Comparison of ENCODE assay signal across 8 cellular contexts in genomic region chr14:77025744-77026165, GRCh38. TPM values are rescaled to one million over a fixed set of nuclear protein-coding genes. Genes with fewer than 3 reads are reported as not detected.
DNase-seq lines count a peak whose midpoint lies in the region; ATAC-seq, FAIRE-seq and TF ChIP-seq lines count a peak whose summit lies in the region.

No MANE protein-coding gene starts in this region.

- CTCF ChIA-PET in SK-N-SH (lab: Yijun Ruan, JAX), result interaction anchor here (1.1 to 9.6 kb wide), 16 partner anchors 9 to 150 kb away, joined by 3 to 187 read pairs (median 6); no protein-coding TSS in a partner anchor

- no peaks in the 10 kb centered on the region for H3K9me2 ChIP-seq in SK-N-SH

- H3F3A ChIP-seq in SK-N-SH (replicated peaks; ENCODE audit: insufficient read depth), result peaks cover 41% of the 10 kb centered on the region

- DNase-seq in SK-N-SH (peak; percentile 58), adrenal gland (peak in 6 of 7 donors; percentile 31 to 67 (median 48)), kidney (peak; percentile 84), suprapubic skin (ENCODE audit: low spot score in 2 of 2) (no peak), activated gamma-delta T cell treated with Interleukin-2 at 50 U/mL for 16 hours (no peak), SKM-1 (lab: John Stamatoyannopoulos, UW; ENCODE audit: unreplicated experiment) (no peak)

- H3K9me3 ChIP-seq in SK-N-SH (no peaks in the 10 kb centered on the region), adrenal gland (replicated peaks in 1 of 3) (no peaks in the 10 kb centered on the region), kidney (ENCODE audit: control insufficient read depth in 1 of 2, low read length in 2 of 2) (no peaks in the 10 kb centered on the region), suprapubic skin (no peaks in the 10 kb centered on the region)

- ATAC-seq in SK-N-SH treated with all-trans-retinoic acid at 6 μM for 48 hours, result no peak
- no peak for ATAC-seq in GM21360 (IDR thresholded peaks at IDR 0.05; ENCODE audit: unreplicated experiment)

- TF ChIP-seq RAD21 in SK-N-SH (IDR thresholded peaks at IDR 0.05; ENCODE audit: low read length), result no peak

- H3K4me1 ChIP-seq in SK-N-SH (ENCODE audit: control insufficient read depth in 1 of 2, insufficient read depth in 2 of 2, low read depth in 1 of 2, low read length in 1 of 2), result peaks cover 33 to 38% of the 10 kb centered on the region in 2 experiments
- peaks cover 38 to 50% of the 10 kb centered on the region in 2 donors for H3K4me1 ChIP-seq in adrenal gland (replicated peaks in 1 of 2)
- peaks cover 32 to 39% of the 10 kb centered on the region in 2 donors for H3K4me1 ChIP-seq in kidney (ENCODE audit: control insufficient read depth in 1 of 2, insufficient read depth in 1 of 2, low read depth in 1 of 2, low read length in 2 of 2)
- H3K4me1 ChIP-seq in suprapubic skin, result peaks cover 74% of the 10 kb centered on the region

- POLR2A ChIA-PET in SK-N-SH (lab: Yijun Ruan, JAX), result interaction anchor here (1.2 to 6.4 kb wide), 4 partner anchors 14 to 106 kb away, joined by 3 to 41 read pairs (median 22); no protein-coding TSS in a partner anchor

- H3K36me3 ChIP-seq in SK-N-SH (replicated peaks in 1 of 2; ENCODE audit: control insufficient read depth in 1 of 2, insufficient read depth in 2 of 2, low read length in 1 of 2) (peaks cover 27 to 34% of the 10 kb centered on the region in 2 experiments), adrenal gland (replicated peaks in 1 of 2) (peaks cover 0 to 22% of the 10 kb centered on the region in 2 donors), kidney (ENCODE audit: control insufficient read depth in 1 of 2, insufficient read depth in 2 of 2, low read length in 2 of 2) (peaks cover 0 to 14% of the 10 kb centered on the region in 2 donors), suprapubic skin (peaks cover 7% of the 10 kb centered on the region)

- H3K27me3 ChIP-seq in SK-N-SH (ENCODE audit: insufficient read depth) (no peaks in the 10 kb centered on the region), adrenal gland (no peaks in the 10 kb centered on the region), suprapubic skin (no peaks in the 10 kb centered on the region)

- H3K9ac ChIP-seq in SK-N-SH (peak overlapping the region; percentile 95), kidney (ENCODE audit: low read length in 2 of 2) (peak overlapping the region; percentile 88 to 95)

- peaks cover 33% of the 10 kb centered on the region for H4K20me1 ChIP-seq in SK-N-SH (ENCODE audit: insufficient read depth)

- TF ChIP-seq POLR2A in adrenal gland (IDR thresholded peaks at IDR 0.05) (no peak), suprapubic skin (IDR thresholded peaks at IDR 0.05) (no peak)

- H2AFZ ChIP-seq in SK-N-SH (ENCODE audit: low read depth), result no peak overlapping the region

- H3K27ac ChIP-seq in SK-N-SH (ENCODE audit: low read depth in 2 of 2, low read length in 1 of 2), result peak overlapping the region; percentile 96 to 99
- H3K27ac ChIP-seq in adrenal gland, result peak overlapping the region; percentile 99 to 100 (median 99)
- H3K27ac ChIP-seq in kidney (ENCODE audit: low read depth in 2 of 2, low read length in 2 of 2), result peak overlapping the region; percentile 99
- H3K27ac ChIP-seq in suprapubic skin, result peak overlapping the region; percentile 99

- peak overlapping the region; percentile 94 for H3K4me2 ChIP-seq in SK-N-SH

- FAIRE-seq in kidney (lab: Jason Lieb, UNC), result no peak

- WGBS in SK-N-SH (ENCODE audit: low lambda C conversion rate), result 0% methylated on average over 2 of the region's 42 CpGs
- 7 to 43% (median 24%) methylated on average over 26 to 42 of the region's 42 CpGs; no CpG with 5 or more reads in 1 of the 4 donors for WGBS in adrenal gland, 4 donors
- WGBS in suprapubic skin, result 46% methylated on average over 17 of the region's 42 CpGs

- H3K79me2 ChIP-seq in SK-N-SH (ENCODE audit: insufficient read depth), result peaks cover 69% of the 10 kb centered on the region

- H3K4me3 ChIP-seq in SK-N-SH (ENCODE audit: low read depth in 2 of 2, low read length in 1 of 2), result peak overlapping the region; percentile 77 to 84
- peak overlapping the region; percentile 54 to 90 (median 72) for H3K4me3 ChIP-seq in adrenal gland
- peak overlapping the region; percentile 78 to 86 for H3K4me3 ChIP-seq in kidney (ENCODE audit: low read length in 2 of 2)
- peak overlapping the region; percentile 78 for H3K4me3 ChIP-seq in suprapubic skin

- TF ChIP-seq EP300 in SK-N-SH (IDR thresholded peaks at IDR 0.05; ENCODE audit: borderline replicate concordance in 1 of 2, low read depth in 1 of 2, low read length in 1 of 2), result no peak
- no peak for TF ChIP-seq EP300 in suprapubic skin (IDR thresholded peaks at IDR 0.05)

- no peak for TF ChIP-seq CTCF in SK-N-SH (IDR thresholded peaks at IDR 0.05)
- no peak for TF ChIP-seq CTCF in adrenal gland (IDR thresholded peaks at IDR 0.05)
- TF ChIP-seq CTCF in kidney (IDR thresholded peaks at IDR 0.05; ENCODE audit: borderline replicate concordance, extremely low read depth, insufficient read depth), result no peak
- no peak for TF ChIP-seq CTCF in suprapubic skin (IDR thresholded peaks at IDR 0.05)

- intact Hi-C loops in adrenal gland (cut with DNase I), result loop anchor here (5.0 kb wide), 3 partner anchors 68 to 113 kb away; no protein-coding TSS in a partner anchor
- intact Hi-C loops in kidney (cut with DNase I), result no loop called here

TF ChIP-seq in SK-N-SH, 30 proteins besides CTCF, POLR2A, EP300 and RAD21 (continues in another document):
- TF ChIP-seq TCF12 (IDR thresholded peaks at IDR 0.05) (no peak), FOXJ3 (CRISPR knock-in tag; IDR thresholded peaks at IDR 0.05) (no peak), REST (IDR thresholded peaks at IDR 0.05; ENCODE audit: low read depth, low read length) (no peak), JUND (IDR thresholded peaks at IDR 0.05) (no peak)

TF ChIP-seq in SK-N-SH treated with all-trans-retinoic acid at 6 μM for 48 hours, 23 proteins besides CTCF, POLR2A, EP300 and RAD21:
- TF ChIP-seq ZFP3 (CRISPR knock-in tag; IDR thresholded peaks at IDR 0.05), result no peak
TF ChIP-seq in SK-N-SH treated with all-trans-retinoic acid at 6 μM for 48 hours: peak in this region for 0.

RNA-seq across cellular contexts. Expression of gene IRF2BPL, which starts 2.8 kb away (rescaled TPM):
- polyA plus RNA-seq in SK-N-SH (2012; rRNA removed), result 10.9 and 17.1 TPM in 2 replicates
- polyA plus RNA-seq in SK-N-SH (2012; cell fraction: cytosol; rRNA removed), result 9.1 and 14.4 TPM in 2 replicates
- polyA plus RNA-seq in SK-N-SH (2012; cell fraction: nucleus; rRNA removed), result 16.2 and 16.9 TPM in 2 replicates
- total RNA-seq in adrenal gland, result 100 to 1,000 TPM in 2 of 8 donors, 10 to 100 TPM in 6; 52.2 to 104 (median 86.0) TPM
- 1 to 10 TPM; 6.5 to 8.8 (median 8.3) TPM for polyA plus RNA-seq in adrenal gland
- total RNA-seq in kidney, result 97.1 TPM
- 15.7 TPM for polyA plus RNA-seq in kidney (ENCODE audit: insufficient read depth, low read depth, low replicate concordance)
- 10 to 100 TPM; 44.7 to 72.7 (median 65.6) TPM for total RNA-seq in suprapubic skin

Comparison
In these comparisons a context has a peak if more than half of its experiments do, and no peak if none do; other contexts are left out.
1. DNase-seq: peak in SK-N-SH (single experiment), adrenal gland (6 of 7) and kidney (single experiment); none in suprapubic skin (0 of 2), activated gamma-delta T cell treated with Interleukin-2 at 50 U/mL for 16 hours (single experiment) and SKM-1 (single experiment).
2. Peak in every context shown above with its lines, with median percentiles within 50 percentile points of each other: H3K27ac ChIP-seq and H3K4me3 ChIP-seq.